In the genomic region with DNA sequence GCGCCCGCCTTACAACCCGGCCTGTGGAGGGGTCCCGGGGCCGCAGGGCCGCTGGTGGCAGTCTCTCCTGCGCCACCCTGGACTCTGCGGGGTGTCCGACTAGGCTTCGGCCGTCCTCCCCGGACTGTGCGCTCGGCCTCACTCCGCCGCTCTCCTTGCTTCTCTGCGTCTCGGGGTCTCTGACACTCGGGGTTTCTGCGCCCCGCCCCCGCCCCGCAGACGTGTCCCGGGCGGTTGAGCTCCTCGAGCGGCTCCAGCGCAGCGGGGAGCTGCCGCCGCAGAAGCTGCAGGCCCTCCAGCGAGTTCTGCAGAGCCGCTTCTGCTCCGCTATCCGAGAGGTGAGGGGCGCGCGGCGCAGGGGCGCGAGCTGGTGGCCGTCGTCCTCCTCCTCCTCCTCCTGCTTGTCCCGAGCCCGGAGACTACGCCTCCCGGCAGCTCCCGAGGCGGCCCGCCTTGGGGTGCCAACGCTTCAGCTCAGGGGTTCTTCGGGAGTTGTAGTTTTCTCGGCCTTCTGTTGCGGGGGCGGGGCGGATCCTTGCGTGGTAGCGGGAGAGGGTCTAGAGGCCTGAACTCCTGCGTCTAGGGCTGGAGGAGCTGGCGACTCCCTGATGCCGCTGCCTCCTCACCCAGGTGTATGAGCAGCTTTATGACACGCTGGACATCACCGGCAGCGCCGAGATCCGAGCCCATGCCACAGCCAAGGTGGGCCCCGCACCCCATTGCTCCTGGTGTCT, we compare ENCODE assay signal across 8 cellular contexts. TPM values are rescaled to one million over a fixed set of nuclear protein-coding genes. Genes with fewer than 3 reads are reported as not detected.
DNase-seq lines count a peak whose midpoint lies in the region; ATAC-seq and TF ChIP-seq lines count a peak whose summit lies in the region.

No MANE protein-coding gene starts in this region.

- H3K27ac ChIP-seq in OCI-LY3 (ENCODE audit: low read length) (no peak overlapping the region), left ventricle myocardium inferior (replicated peaks) (peak overlapping the region; percentile 92)

- ATAC-seq in GM21619 (IDR thresholded peaks at IDR 0.05; ENCODE audit: unreplicated experiment), result no peak
- no peak for ATAC-seq in HG03280 (IDR thresholded peaks at IDR 0.05; ENCODE audit: unreplicated experiment)

- intact Hi-C loops in left ventricle myocardium inferior (cut with micrococcal nuclease), result no loop called here

- H3K9ac ChIP-seq in OCI-LY3 (ENCODE audit: low read length) (peak overlapping the region; percentile 38), adipocyte (ENCODE audit: low read length) (peak overlapping the region; percentile 89)

- peak overlapping the region; percentile 89 for H3K4me2 ChIP-seq in OCI-LY3 (ENCODE audit: low read length)

- peaks cover 2% of the 10 kb centered on the region for H3K36me3 ChIP-seq in OCI-LY3 (replicated peaks; ENCODE audit: low read depth, low read length)
- peaks cover under 1% of the 10 kb centered on the region for H3K36me3 ChIP-seq in adipocyte (ENCODE audit: control insufficient read depth, insufficient read depth, low read length, severe bottlenecking)
- H3K36me3 ChIP-seq in left ventricle myocardium inferior, result no peaks in the 10 kb centered on the region

- H3K4me3 ChIP-seq in OCI-LY3 (ENCODE audit: low read length), result peak overlapping the region; percentile 78
- peak overlapping the region; percentile 86 for H3K4me3 ChIP-seq in adipocyte (ENCODE audit: low read length)
- peak overlapping the region; percentile 97 for H3K4me3 ChIP-seq in left ventricle myocardium inferior

- DNase-seq in DMS153 treated with DMSO at 0.1 percent for 48 hours (lab: John Stamatoyannopoulos, UW; ENCODE audit: unreplicated experiment) (peak; percentile 6), DMS153 (lab: John Stamatoyannopoulos, UW) (no peak), adipocyte (ENCODE audit: low read depth) (peak; percentile 76), left ventricle myocardium inferior (peak; percentile 70), pons (ENCODE audit: low spot score) (peak; percentile 48)

- no peaks in the 10 kb centered on the region for H3K9me3 ChIP-seq in OCI-LY3 (ENCODE audit: insufficient read depth, low read length)
- H3K9me3 ChIP-seq in adipocyte (ENCODE audit: control insufficient read depth, low read length), result no peaks in the 10 kb centered on the region
- no peaks in the 10 kb centered on the region for H3K9me3 ChIP-seq in left ventricle myocardium inferior (replicated peaks)

- peaks cover 6% of the 10 kb centered on the region for H3K79me2 ChIP-seq in OCI-LY3 (ENCODE audit: low read length)

- H3K27me3 ChIP-seq in OCI-LY3 (ENCODE audit: low read depth, low read length) (no peaks in the 10 kb centered on the region), adipocyte (replicated peaks; ENCODE audit: control insufficient read depth, insufficient read depth, low read length) (no peaks in the 10 kb centered on the region), left ventricle myocardium inferior (ENCODE audit: low read depth) (no peaks in the 10 kb centered on the region)

- no peaks in the 10 kb centered on the region for H4K20me1 ChIP-seq in OCI-LY3 (ENCODE audit: insufficient read depth, low read length)

- H3K4me1 ChIP-seq in OCI-LY3 (ENCODE audit: low read length) (peaks cover 14% of the 10 kb centered on the region), adipocyte (ENCODE audit: control insufficient read depth, insufficient read depth, low read length) (peaks cover 40% of the 10 kb centered on the region), left ventricle myocardium inferior (peaks cover 63% of the 10 kb centered on the region)

- no peak overlapping the region for H2AFZ ChIP-seq in OCI-LY3 (ENCODE audit: low read depth, low read length)

- TF ChIP-seq CTCF in OCI-LY3 (IDR thresholded peaks at IDR 0.05; ENCODE audit: low read depth, low read length) (no peak), left ventricle myocardium inferior (IDR thresholded peaks at IDR 0.05; ENCODE audit: borderline replicate concordance) (no peak)

RNA-seq across cellular contexts. Expression of a gene that starts 0.6 kb away (rescaled TPM):
- 23.4 TPM for total RNA-seq in left ventricle myocardium inferior

RNA-seq across cellular contexts. Expression of a gene that starts 4.1 kb away (rescaled TPM):
- 1.6 TPM for total RNA-seq in left ventricle myocardium inferior

RNA-seq across cellular contexts. Expression of a gene that starts 4.5 kb away (rescaled TPM):
- 5.7 TPM for total RNA-seq in left ventricle myocardium inferior

RNA-seq across cellular contexts. Expression of a gene that starts 29.5 kb away (rescaled TPM):
- 115 TPM for total RNA-seq in left ventricle myocardium inferior

RNA-seq across cellular contexts. Expression of a gene that starts 40.4 kb away (rescaled TPM):
- total RNA-seq in left ventricle myocardium inferior, result 1,040 TPM
